Comparison of ENCODE assay signal across 8 cellular contexts in genomic region chr2:35973132-35973736, GRCh38.
DNase-seq lines count a peak whose midpoint lies in the region; ATAC-seq and TF ChIP-seq lines count a peak whose summit lies in the region.

No MANE protein-coding gene starts in this region.

- DNase-seq in EH (ENCODE audit: low read depth) (peak; percentile 45), WERI-Rb-1 (peak; percentile 50), kidney tubule cell (ENCODE audit: low spot score) (peak; percentile 57), mesenteric fat pad (ENCODE audit: low spot score) (no peak), amniotic stem cell (lab: John Stamatoyannopoulos, UW) (no peak)
- no peak for DNase-seq in activated CD4-positive, alpha-beta T cell treated with anti-CD3 and anti-CD28 coated beads, Interleukin-2, amount 50 U/mL, for 1 hour

- peak; percentile 82 for ATAC-seq in GM19397 (IDR thresholded peaks at IDR 0.05; ENCODE audit: unreplicated experiment)
- peak; percentile 88 for ATAC-seq in HG03432 (IDR thresholded peaks at IDR 0.05; ENCODE audit: unreplicated experiment)

- H3K36me3 ChIP-seq in WERI-Rb-1 = no peaks in the 10 kb centered on the region

- no peak overlapping the region for H3K4me3 ChIP-seq in WERI-Rb-1 (ENCODE audit: low read depth, low read length)

- H3K27ac ChIP-seq in WERI-Rb-1 = no peak overlapping the region

- no peaks in the 10 kb centered on the region for H3K27me3 ChIP-seq in WERI-Rb-1 (ENCODE audit: insufficient read depth, low read depth, severe bottlenecking)

- H3K9me3 ChIP-seq in WERI-Rb-1 (ENCODE audit: severe bottlenecking) = no peaks in the 10 kb centered on the region

- TF ChIP-seq CTCF in WERI-Rb-1 (IDR thresholded peaks at IDR 0.05; ENCODE audit: low read depth, low read length) = peak; percentile 79

Comparison
In these comparisons a context has a peak if more than half of its experiments do, and no peak if none do; other contexts are left out.
1. DNase-seq: peak in EH (single experiment), WERI-Rb-1 (single experiment) and kidney tubule cell (single experiment); none in mesenteric fat pad (single experiment), activated CD4-positive, alpha-beta T cell treated with anti-CD3 and anti-CD28 coated beads, Interleukin-2, amount 50 U/mL, for 1 hour (single experiment) and amniotic stem cell (single experiment).